ENCODE assay signal across 27 cellular contexts in the genomic region with DNA sequence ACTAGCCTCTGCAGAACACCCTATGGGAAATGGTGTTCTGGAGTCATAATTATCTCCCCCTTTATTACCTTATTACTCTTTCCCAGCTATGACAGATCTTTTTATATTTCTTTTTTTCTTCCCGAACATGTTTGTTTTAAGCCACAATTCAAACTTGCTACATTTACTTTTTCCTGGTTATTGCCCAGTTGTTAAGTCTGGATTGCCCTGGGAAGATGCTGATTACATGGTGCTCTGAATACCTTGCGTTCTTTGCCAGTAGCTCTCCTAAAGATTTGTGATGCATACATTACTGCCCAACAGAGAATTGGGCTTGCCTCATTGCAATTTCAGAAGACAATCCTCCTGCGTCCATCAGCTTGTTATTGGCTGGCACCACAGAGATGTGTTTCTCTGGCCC.
"Had no signal": no experiment of that assay in that cellular context is flagged by ENCODE, and none has a peak within 500 bp of the region (broad histone marks: within the 10 kb centered on the region; RNA-seq: fewer than 3 reads in every experiment).

No MANE protein-coding gene starts in this region.

- H3K27ac ChIP-seq: neural progenitor cell, ovary, parathyroid adenoma, psoas muscle, right lobe of liver, sigmoid colon, suprapubic skin, testis, tibial artery, transverse colon, upper lobe of right lung, uterus had no signal

- DNase-seq: natural killer cell; occipital lobe; ovary; posterior cingulate gyrus; psoas muscle; right cardiac atrium; right lobe of liver; sigmoid colon; small intestine; stimulated activated CD4-positive, alpha-beta T cell treated with anti-CD3 and anti-CD28 coated beads, Interleukin-15, amount 100 ng/mL, for 24 hours; stimulated activated CD4-positive, alpha-beta T cell treated with anti-CD3 and anti-CD28 coated beads, Interleukin-2, amount 100 ng/mL, for 24 hours; stimulated activated CD4-positive, alpha-beta T cell treated with anti-CD3 and anti-CD28 coated beads, Interleukin-2, amount 100 ng/mL, for 48 hours; stimulated activated CD4-positive, alpha-beta T cell treated with anti-CD3 and anti-CD28 coated beads, Interleukin-4, amount 100 ng/mL, for 4 hours; stimulated activated CD8-positive, alpha-beta memory T cell treated with anti-CD3 and anti-CD28 coated beads, Interleukin-4, amount 100 ng/mL, for 48 hours; stimulated activated naive CD4-positive, alpha-beta T cell; stimulated activated naive CD8-positive, alpha-beta T cell treated with anti-CD3 and anti-CD28 coated beads, Interleukin-15, amount 100 ng/mL, for 72 hours; stimulated activated naive CD8-positive, alpha-beta T cell treated with anti-CD3 and anti-CD28 coated beads, Interleukin-15, Interleukin-2, amounts not matched to agents 100 U/mL and 50 U/mL, for 24 hours; substantia nigra; testis; tibial artery; transverse colon; upper lobe of right lung; uterus had no signal

- H3K36me3 ChIP-seq: neural progenitor cell, ovary, right lobe of liver, sigmoid colon, suprapubic skin, tibial artery, transverse colon, upper lobe of right lung, uterus had no signal

- H3K4me1 ChIP-seq: psoas muscle, right lobe of liver, sigmoid colon, suprapubic skin, testis, tibial artery, upper lobe of right lung, uterus had no signal

- H2AFZ ChIP-seq: neural progenitor cell, parathyroid adenoma had no signal

- H3K4me2 ChIP-seq: neural progenitor cell had no signal

- H3K27me3 ChIP-seq: neural progenitor cell, ovary, right lobe of liver, sigmoid colon, suprapubic skin, testis, tibial artery, transverse colon, upper lobe of right lung, uterus had no signal

- H3K9ac ChIP-seq: neural progenitor cell, parathyroid adenoma had no signal

- H3K4me3 ChIP-seq: neural progenitor cell, ovary, psoas muscle, right lobe of liver, sigmoid colon, suprapubic skin, testis, tibial artery, transverse colon, upper lobe of right lung, uterus had no signal

- H3K9me3 ChIP-seq: ovary, psoas muscle, right lobe of liver, sigmoid colon, suprapubic skin, testis, tibial artery, transverse colon, upper lobe of right lung, uterus had no signal

- ATAC-seq: natural killer cell; psoas muscle; right cardiac atrium; right lobe of liver; stimulated activated memory B cell treated with anti-CD40 and anti-IgM and Interleukin-4, amounts not matched to agents 10 μg/mL and 1 μg/mL and 100 μg/mL, for 72 hours; stimulated activated naive CD8-positive, alpha-beta T cell treated with anti-CD3 and anti-CD28 coated beads, Interleukin-15, amount 100 ng/mL, for 72 hours; stimulated activated naive CD8-positive, alpha-beta T cell treated with anti-CD3 and anti-CD28 coated beads, Interleukin-15, Interleukin-2, amounts not matched to agents 100 U/mL and 50 U/mL, for 24 hours; upper lobe of right lung had no signal
